ENCODE assay signal across 11 cellular contexts in genomic region chr19:42737581-42738011, GRCh38. TPM values are rescaled to one million over a fixed set of nuclear protein-coding genes. Genes with fewer than 3 reads are reported as not detected.
DNase-seq lines count a peak whose midpoint lies in the region; ATAC-seq, FAIRE-seq and TF ChIP-seq lines count a peak whose summit lies in the region.
"Not testable (repeated sequence)": the region's sequence is repeated elsewhere in the genome, so short reads cannot be mapped to it uniquely, and the experiment has no call there.
"Had no signal": no experiment of that assay in that cellular context is flagged by ENCODE, and none has a peak within 500 bp of the region (broad histone marks: within the 10 kb centered on the region; RNA-seq: fewer than 3 reads in every experiment).

No MANE protein-coding gene starts in this region.

- H4K5ac ChIP-seq in IMR-90 (ENCODE audit: low read depth, low read length) = peak overlapping the region; percentile 54; the same call in 1 of the 2 replicates

- not testable (repeated sequence) for TF ChIP-seq RAD21 in A549 (conservative IDR thresholded peaks at IDR 0.05 in 1 of 2, IDR thresholded peaks at IDR 0.05 in 1 of 2); IMR-90 (IDR thresholded peaks at IDR 0.05; ENCODE audit: low read length); SK-N-SH (IDR thresholded peaks at IDR 0.05; ENCODE audit: low read length)

- not testable (repeated sequence) for H3K56ac ChIP-seq in IMR-90 (ENCODE audit: extremely low read depth, insufficient read depth, low read length)

- H2AFZ ChIP-seq in IMR-90 (replicated peaks; ENCODE audit: low read length, poor library complexity); SK-N-SH (ENCODE audit: low read depth): not testable (repeated sequence)
- H2AFZ ChIP-seq in osteoblast (ENCODE audit: low read length) = peak overlapping the region; percentile 25

- H3K4me1 ChIP-seq in A549 = peaks cover 17% of the 10 kb centered on the region
- H3K4me1 ChIP-seq in IMR-90 (ENCODE audit: control insufficient read depth, insufficient read depth, low read length); SK-N-SH (ENCODE audit: control insufficient read depth in 1 of 2, insufficient read depth in 2 of 2, low read depth in 1 of 2, low read length in 1 of 2): not testable (repeated sequence)
- peaks cover 11% of the 10 kb centered on the region for H3K4me1 ChIP-seq in body of pancreas
- H3K4me1 ChIP-seq in osteoblast (ENCODE audit: insufficient read depth, low read length) = peaks cover 19% of the 10 kb centered on the region

- H3K4me2 ChIP-seq in A549 = peak overlapping the region; percentile 18; the same call in 1 of the 3 replicates
- H3K4me2 ChIP-seq in IMR-90 (ENCODE audit: low read depth, low read length); SK-N-SH; osteoblast (ENCODE audit: insufficient read depth, low read length): not testable (repeated sequence)

- H3K79me1 ChIP-seq in IMR-90 (ENCODE audit: low read depth in 1 of 2, low read length in 2 of 2) = not testable (repeated sequence)

- peak overlapping the region; percentile 17; the same call in 1 of the 2 replicates for H4K91ac ChIP-seq in IMR-90 (ENCODE audit: insufficient read depth, low read depth, low read length)

- not testable (repeated sequence) for ATAC-seq in A549; IMR-90 (ENCODE audit: low read depth); body of pancreas

- not testable (repeated sequence) for H2BK120ac ChIP-seq in IMR-90 (ENCODE audit: low read depth, low read length)

- TF ChIP-seq POLR2A in A549 (IDR thresholded peaks at IDR 0.05; ENCODE audit: low read length); IMR-90 (IDR thresholded peaks at IDR 0.05; ENCODE audit: low read depth, low read length); body of pancreas (IDR thresholded peaks at IDR 0.05): not testable (repeated sequence)

- not testable (repeated sequence) for BruUV-seq in IMR-90 (replicated peaks; lab: Mats Ljungman, UMichigan)

- peak overlapping the region; percentile 33 to 86; a peak in 2 of 4 replicates for H4K8ac ChIP-seq in IMR-90 (ENCODE audit: low read depth in 2 of 2, low read length in 2 of 2)

- intact Hi-C loops in IMR-90 (cut with micrococcal nuclease); body of pancreas (cut with DNase I): not testable (repeated sequence)

- H3K18ac ChIP-seq in IMR-90 (ENCODE audit: low read depth, low read length) = peak overlapping the region; percentile 71; the same call in 1 of the 2 replicates

- not testable (repeated sequence) for H3K9ac ChIP-seq in IMR-90 (ENCODE audit: low read depth, low read length); SK-N-SH

- peak overlapping the region; percentile 62; the same call in 1 of the 2 replicates for H2BK20ac ChIP-seq in IMR-90 (ENCODE audit: low read depth, low read length)

- H3K14ac ChIP-seq in IMR-90 (replicated peaks; ENCODE audit: low read depth, low read length) = 0 out of 2 replicates have a peak overlapping the region, but pooled peaks have one; percentile 21

- not testable (repeated sequence) for H3K27ac ChIP-seq in A549; IMR-90 (ENCODE audit: insufficient read depth, low read length); SK-N-SH (ENCODE audit: low read depth in 2 of 2, low read length in 1 of 2)
- H3K27ac ChIP-seq in body of pancreas (peak overlapping the region in 3 of 4 donors; percentile 7 to 34 (median 17)), osteoblast (ENCODE audit: low read depth, low read length) (peak overlapping the region; percentile 48)

- not testable (repeated sequence) for FAIRE-seq in A549 (lab: Jason Lieb, UNC)

- H3K4ac ChIP-seq in IMR-90 (ENCODE audit: low read depth, low read length) = peak overlapping the region; percentile 76

- dilution Hi-C loops in IMR-90 (cut with HindIII; ENCODE audit: low sequenced_read_pairs, unreplicated experiment) = not testable (repeated sequence)

- peak overlapping the region; percentile 20; the same call in 1 of the 3 replicates for H2BK15ac ChIP-seq in IMR-90 (ENCODE audit: low read depth, low read length)

- in situ Hi-C loops in IMR-90 (cut with MboI; ENCODE audit: low sequenced_read_pairs) = not testable (repeated sequence)

- H3K36me3 ChIP-seq in IMR-90 (ENCODE audit: control insufficient read depth, insufficient read depth, low read length); SK-N-SH (replicated peaks in 1 of 2; ENCODE audit: control insufficient read depth in 1 of 2, insufficient read depth in 2 of 2, low read length in 1 of 2); body of pancreas (replicated peaks in 1 of 2; ENCODE audit: insufficient read depth in 1 of 2, low read depth in 2 of 2); osteoblast (ENCODE audit: insufficient read depth, low read length): not testable (repeated sequence)

- peak overlapping the region; percentile 78 for H2AK5ac ChIP-seq in IMR-90 (ENCODE audit: low read depth, low read length)

- H3K9me2 ChIP-seq in SK-N-SH = not testable (repeated sequence)

- not testable (repeated sequence) for DNase-seq in A549 (ENCODE audit: low read depth in 1 of 2, low spot score in 1 of 2); SK-N-SH; body of pancreas; osteoblast (ENCODE audit: insufficient read length, low spot score, missing footprints)
- peak; percentile 64 for DNase-seq in EL
- DNase-seq in IMR-90 = peak; percentile 31
- peak; percentile 63 for DNase-seq in epithelial cell of esophagus (ENCODE audit: low read depth)
- peak; percentile 11 to 39 for DNase-seq in foreskin fibroblast

- not testable (repeated sequence) for TF ChIP-seq CTCF in A549 (IDR thresholded peaks at IDR 0.05); IMR-90 (conservative IDR thresholded peaks at IDR 0.05; ENCODE audit: low read depth, low read length); SK-N-SH (IDR thresholded peaks at IDR 0.05); body of pancreas (IDR thresholded peaks at IDR 0.05); epithelial cell of esophagus (IDR thresholded peaks at IDR 0.05; ENCODE audit: insufficient read depth, low read depth, low read length, missing control alignments); foreskin fibroblast (IDR thresholded peaks at IDR 0.05; ENCODE audit: low read depth, low read length); osteoblast (IDR thresholded peaks at IDR 0.05; ENCODE audit: extremely low read depth, low read depth, low read length)

- not testable (repeated sequence) for H2BK5ac ChIP-seq in IMR-90 (ENCODE audit: low read depth, low read length, poor library complexity, severe bottlenecking)

- H3K23ac ChIP-seq in IMR-90 (ENCODE audit: low read depth, low read length) = not testable (repeated sequence)

- not testable (repeated sequence) for H3K9me3 ChIP-seq in A549; IMR-90 (ENCODE audit: control insufficient read depth, insufficient read depth, low read length); SK-N-SH; body of pancreas; osteoblast (ENCODE audit: low read depth, low read length)

- not testable (repeated sequence) for H3F3A ChIP-seq in SK-N-SH (replicated peaks; ENCODE audit: insufficient read depth)

- POLR2A ChIA-PET in A549 (lab: Yijun Ruan, JAX); IMR-90 (lab: Charles Lee; ENCODE audit: unreplicated experiment); SK-N-SH (lab: Yijun Ruan, JAX): not testable (repeated sequence)

- H3K9me1 ChIP-seq in IMR-90 (ENCODE audit: insufficient read depth, low read length) = not testable (repeated sequence)

- not testable (repeated sequence) for TF ChIP-seq EP300 in A549 (IDR thresholded peaks at IDR 0.05); SK-N-SH (IDR thresholded peaks at IDR 0.05; ENCODE audit: borderline replicate concordance in 1 of 2, low read depth in 1 of 2, low read length in 1 of 2)

- CTCF ChIA-PET in A549 (lab: Yijun Ruan, JAX) = interaction anchor here (0.6 to 1.4 kb wide), 4 partner anchors 44 to 474 kb away, joined by 3 to 7 read pairs (median 4); no protein-coding TSS in a partner anchor
- CTCF ChIA-PET in IMR-90 (lab: Yijun Ruan, JAX); SK-N-SH (lab: Yijun Ruan, JAX): not testable (repeated sequence)

- H2AK9ac ChIP-seq in IMR-90 (replicated peaks; ENCODE audit: low read depth, low read length, poor library complexity) = not testable (repeated sequence)

- not testable (repeated sequence) for H4K20me1 ChIP-seq in IMR-90 (ENCODE audit: insufficient read depth, low read length); SK-N-SH (ENCODE audit: insufficient read depth); osteoblast (ENCODE audit: insufficient read depth, low read length)

- H3K4me3 ChIP-seq in A549; IMR-90 (ENCODE audit: insufficient read depth, low read depth, low read length); SK-N-SH (ENCODE audit: low read depth in 2 of 2, low read length in 1 of 2); body of pancreas; epithelial cell of esophagus (ENCODE audit: low read length); foreskin fibroblast (ENCODE audit: low read depth in 1 of 2, low read length in 2 of 2); osteoblast (ENCODE audit: insufficient read depth, low read length): not testable (repeated sequence)

- not testable (repeated sequence) for H3K79me2 ChIP-seq in SK-N-SH (ENCODE audit: insufficient read depth); osteoblast (ENCODE audit: insufficient read depth, low read length)

- 36% methylated on average over 2 of the region's 2 CpGs for WGBS in A549 (ENCODE audit: missing lambda C conversion rate)
- WGBS in IMR-90 (ENCODE audit: extremely low coverage in 2 of 2, insufficient read length in 1 of 2), 2 experiments = no CpG with 5 or more reads among the region's 2 CpGs
- 20% methylated on average over 2 of the region's 2 CpGs for WGBS in SK-N-SH (ENCODE audit: low lambda C conversion rate)
- 30 to 33% methylated on average over 2 of the region's 2 CpGs for WGBS in body of pancreas, 2 donors

- not testable (repeated sequence) for H3K27me3 ChIP-seq in IMR-90 (ENCODE audit: control insufficient read depth, insufficient read depth, low read length); SK-N-SH (ENCODE audit: insufficient read depth); body of pancreas; osteoblast (ENCODE audit: insufficient read depth, low read length)

RNA-seq across cellular contexts. Expression of gene PSG3, which starts 2.7 kb away (rescaled TPM):
- polyA plus RNA-seq in A549 (2011; rRNA removed) (0.07 TPM in 1 of 2 replicates, not detected in the other), A549 (2017; fragmentation: RNase III; extraction: RNeasy Plus Mini Kit Qiagen cat#74134 plus additional on column Dnase treatment) (not detected in 3 replicates), IMR-90 (2012; rRNA removed) (0.03 and 0.10 TPM in 2 replicates), SK-N-SH (2012; rRNA removed) (0.07 and 0.10 TPM in 2 replicates)
- polyA plus RNA-seq in A549 (2012; cell fraction: cytosol; rRNA removed) = not detected in 2 replicates
- polyA plus RNA-seq in A549 (2012; cell fraction: nucleus; rRNA removed) = not detected in 2 replicates
- polyA minus RNA-seq in A549 (2011; rRNA and poly(A)+ RNA removed) = not detected in 2 replicates
- total RNA-seq in IMR-90 (2012; rRNA removed) (not detected in 2 replicates), body of pancreas (not detected), osteoblast (not detected in 2 replicates)
- 0.03 TPM in 1 of 2 replicates, not detected in the other for polyA plus RNA-seq in IMR-90 (2012; cell fraction: cytosol; rRNA removed)
- not detected in 2 replicates for polyA plus RNA-seq in IMR-90 (2012; cell fraction: nucleus; rRNA removed; ENCODE audit: low replicate concordance)
- polyA plus RNA-seq in SK-N-SH (2012; cell fraction: cytosol; rRNA removed) = 0.03 and 0.04 TPM in 2 replicates
- polyA plus RNA-seq in SK-N-SH (2012; cell fraction: nucleus; rRNA removed) = 0.11 TPM in 1 of 2 replicates, not detected in the other
- total RNA-seq: CD4-positive, alpha-beta memory T cell; H1; NCI-H460 had no signal
- polyA plus RNA-seq: CD4-positive, alpha-beta memory T cell; H1 had no signal

RNA-seq across cellular contexts. Expression of gene PSG8, which starts 27.9 kb away (rescaled TPM):
- polyA plus RNA-seq in A549 (2011; rRNA removed) = 0.04 TPM in 1 of 2 replicates, not detected in the other
- polyA plus RNA-seq in A549 (2012; cell fraction: cytosol; rRNA removed) = 0.03 TPM in 1 of 2 replicates, not detected in the other
- polyA plus RNA-seq in A549 (2012; cell fraction: nucleus; rRNA removed) = not detected in 2 replicates
- not detected in 3 replicates for polyA plus RNA-seq in A549 (2017; fragmentation: RNase III; extraction: RNeasy Plus Mini Kit Qiagen cat#74134 plus additional on column Dnase treatment)
- 0.41 TPM in 1 of 2 replicates, not detected in the other for polyA minus RNA-seq in A549 (2011; rRNA and poly(A)+ RNA removed)
- 0.18 TPM in 1 of 2 replicates, not detected in the other for total RNA-seq in IMR-90 (2012; rRNA removed)
- polyA plus RNA-seq in IMR-90 (2012; rRNA removed) = 0.10 TPM in 1 of 2 replicates, not detected in the other
- 0.04 TPM in 1 of 2 replicates, not detected in the other for polyA plus RNA-seq in IMR-90 (2012; cell fraction: cytosol; rRNA removed)
- 0.04 and 0.13 TPM in 2 replicates for polyA plus RNA-seq in IMR-90 (2012; cell fraction: nucleus; rRNA removed; ENCODE audit: low replicate concordance)
- polyA plus RNA-seq in SK-N-SH (2012; rRNA removed) = 0.06 and 0.15 TPM in 2 replicates
- 0.08 and 0.12 TPM in 2 replicates for polyA plus RNA-seq in SK-N-SH (2012; cell fraction: cytosol; rRNA removed)
- polyA plus RNA-seq in SK-N-SH (2012; cell fraction: nucleus; rRNA removed) = 0.06 and 0.11 TPM in 2 replicates
- not detected for total RNA-seq in body of pancreas
- not detected in 2 replicates for total RNA-seq in osteoblast
- total RNA-seq: CD4-positive, alpha-beta memory T cell; H1; NCI-H460 had no signal
- polyA plus RNA-seq: CD4-positive, alpha-beta memory T cell; H1 had no signal
